Comparison of ENCODE assay signal across 1 cellular context in genomic region chr6:144896876-144897275, GRCh38.
TF ChIP-seq lines count a peak whose summit lies in the region.

No MANE protein-coding gene starts in this region.

TF ChIP-seq in IMR-90, 13 proteins besides CTCF, POLR2A, EP300 and RAD21 (continued from another document):
- TF ChIP-seq MAFK (IDR thresholded peaks at IDR 0.05; ENCODE audit: low read depth, low read length): no peak
- no peak for TF ChIP-seq MAZ (IDR thresholded peaks at IDR 0.05; ENCODE audit: borderline replicate concordance, low read depth, low read length)
- TF ChIP-seq MXI1 (IDR thresholded peaks at IDR 0.05; ENCODE audit: borderline replicate concordance, low read depth, low read length): no peak
- TF ChIP-seq SMC3 (IDR thresholded peaks at IDR 0.05; ENCODE audit: low read depth, low read length): no peak
- no peak for TF ChIP-seq NFE2L2 (IDR thresholded peaks at IDR 0.05; ENCODE audit: low read depth, low read length)
- TF ChIP-seq BHLHE40 (IDR thresholded peaks at IDR 0.05; ENCODE audit: low read depth, low read length): no peak
- no peak for TF ChIP-seq USF2 (IDR thresholded peaks at IDR 0.05; ENCODE audit: low read depth, low read length)
